Comparison of ENCODE assay signal across 11 cellular contexts in genomic region chr7:90726120-90726519, GRCh38.
DNase-seq lines count a peak whose midpoint lies in the region; TF ChIP-seq lines count a peak whose summit lies in the region.
"Had no signal": no experiment of that assay in that cellular context is flagged by ENCODE, and none has a peak within 500 bp of the region (broad histone marks: within the 10 kb centered on the region; RNA-seq: fewer than 3 reads in every experiment).

No MANE protein-coding gene starts in this region.

- no peak overlapping the region for H2AFZ ChIP-seq in osteoblast (ENCODE audit: low read length)

- H3K27ac ChIP-seq in osteoblast (ENCODE audit: low read depth, low read length) = peak overlapping the region; percentile 43

- H3K9me3 ChIP-seq in osteoblast (ENCODE audit: low read depth, low read length) = no peaks in the 10 kb centered on the region

- H3K27ac Mint-ChIP-seq in T-helper 2 cell treated with Interferon-gamma antibody and Interleukin-4, amounts not matched to agents 5 μg/mL and 100 μg/mL, for 36 hours = no peak overlapping the region

- no peak for TF ChIP-seq CTCF in choroid plexus epithelial cell (conservative IDR thresholded peaks at IDR 0.05; ENCODE audit: low read depth, low read length)
- TF ChIP-seq CTCF in osteoblast (IDR thresholded peaks at IDR 0.05; ENCODE audit: extremely low read depth, low read depth, low read length) = no peak

- peak overlapping the region; percentile 54 for H3K4me2 ChIP-seq in osteoblast (ENCODE audit: insufficient read depth, low read length)

- DNase-seq in ELR (ENCODE audit: low read depth) (peak; percentile 55), HS-5 (ENCODE audit: low read depth) (peak; percentile 44), choroid plexus epithelial cell (ENCODE audit: low read depth) (peak; percentile 40), osteoblast (ENCODE audit: insufficient read length, low spot score, missing footprints) (no peak), T1000 (lab: John Stamatoyannopoulos, UW) (no peak), cerebellar cortex (ENCODE audit: low spot score) (no peak)
- DNase-seq in NK-92 treated with Interleukin-12 subunit alpha and Interleukin-12 subunit beta, amount 100 ng/mL, for 24 hours (lab: John Stamatoyannopoulos, UW) = no peak
- no peak for DNase-seq in T-helper 2 cell treated with Interferon-gamma antibody and Interleukin-4, amounts not matched to agents 5 μg/mL and 100 μg/mL, for 36 hours (ENCODE audit: low spot score)
- DNase-seq: activated CD8-positive, alpha-beta memory T cell treated with anti-CD3 and anti-CD28 coated beads, Interleukin-2, amount 50 U/mL, for 48 hours; stimulated activated CD4-positive, alpha-beta T cell treated with anti-CD3 and anti-CD28 coated beads, Interleukin-2, amount 100 ng/mL, for 48 hours had no signal

- H3K9me3 Mint-ChIP-seq in T-helper 2 cell treated with Interferon-gamma antibody and Interleukin-4, amounts not matched to agents 5 μg/mL and 100 μg/mL, for 36 hours = peaks cover 6% of the 10 kb centered on the region

- no peak overlapping the region for H3K4me3 ChIP-seq in choroid plexus epithelial cell (ENCODE audit: low read depth, low read length)
- peak overlapping the region; percentile 25 for H3K4me3 ChIP-seq in osteoblast (ENCODE audit: insufficient read depth, low read length)
- H3K4me3 ChIP-seq: tibial nerve had no signal

- no peaks in the 10 kb centered on the region for H3K36me3 Mint-ChIP-seq in T-helper 2 cell treated with Interferon-gamma antibody and Interleukin-4, amounts not matched to agents 5 μg/mL and 100 μg/mL, for 36 hours (ENCODE audit: low read depth)

- H4K20me1 ChIP-seq in osteoblast (ENCODE audit: insufficient read depth, low read length) = no peaks in the 10 kb centered on the region

- H3K36me3 ChIP-seq in osteoblast (ENCODE audit: insufficient read depth, low read length) = no peaks in the 10 kb centered on the region
- H3K36me3 ChIP-seq: tibial nerve had no signal

- H3K4me1 ChIP-seq in osteoblast (ENCODE audit: insufficient read depth, low read length) = peaks cover 34% of the 10 kb centered on the region

- no peaks in the 10 kb centered on the region for H3K27me3 Mint-ChIP-seq in T-helper 2 cell treated with Interferon-gamma antibody and Interleukin-4, amounts not matched to agents 5 μg/mL and 100 μg/mL, for 36 hours (ENCODE audit: low read depth)

- no peaks in the 10 kb centered on the region for H3K4me1 Mint-ChIP-seq in T-helper 2 cell treated with Interferon-gamma antibody and Interleukin-4, amounts not matched to agents 5 μg/mL and 100 μg/mL, for 36 hours (ENCODE audit: low read depth)

- H3K27me3 ChIP-seq in osteoblast (ENCODE audit: insufficient read depth, low read length) = no peaks in the 10 kb centered on the region
- H3K27me3 ChIP-seq: tibial nerve had no signal

- peaks cover 64% of the 10 kb centered on the region for H3K79me2 ChIP-seq in osteoblast (ENCODE audit: insufficient read depth, low read length)

- H3K4me3 Mint-ChIP-seq in T-helper 2 cell treated with Interferon-gamma antibody and Interleukin-4, amounts not matched to agents 5 μg/mL and 100 μg/mL, for 36 hours = no peak overlapping the region

Comparison
In these comparisons a context has a peak if more than half of its experiments do, and no peak if none do; other contexts are left out.
1. DNase-seq: peak in ELR (single experiment), HS-5 (single experiment) and choroid plexus epithelial cell (single experiment); none in osteoblast (single experiment), NK-92 treated with Interleukin-12 subunit alpha and Interleukin-12 subunit beta, amount 100 ng/mL, for 24 hours (single experiment), T1000 (single experiment), cerebellar cortex (single experiment) and T-helper 2 cell treated with Interferon-gamma antibody and Interleukin-4, amounts not matched to agents 5 μg/mL and 100 μg/mL, for 36 hours (single experiment).